8 cellular contexts compared by ENCODE assay signal in genomic region chr5:111512026-111512405, GRCh38.
DNase-seq lines count a peak whose midpoint lies in the region; ATAC-seq lines count a peak whose summit lies in the region.

No MANE protein-coding gene starts in this region.

- peak overlapping the region; percentile 76 for H3K27ac ChIP-seq in effector memory CD4-positive, alpha-beta T cell (ENCODE audit: insufficient read depth, low read length, poor library complexity, severe bottlenecking)
- peak overlapping the region; percentile 61 for H3K27ac ChIP-seq in muscle layer of colon (ENCODE audit: low read depth, low read length)

- peaks cover 6% of the 10 kb centered on the region for H3K4me1 ChIP-seq in effector memory CD4-positive, alpha-beta T cell (ENCODE audit: control insufficient read depth, insufficient read depth, low read length, poor library complexity, severe bottlenecking)
- peaks cover 5% of the 10 kb centered on the region for H3K4me1 ChIP-seq in muscle layer of colon (ENCODE audit: insufficient read depth, low read length)

- DNase-seq in NCI-H1417 (lab: John Stamatoyannopoulos, UW) (peak in 2 of 3 experiments; percentile 80 to 86), NCI-H1417 treated with DMSO at 0.1 percent for 48 hours (lab: John Stamatoyannopoulos, UW) (no peak), OCI-M1 (lab: John Stamatoyannopoulos, UW) (peak; percentile 60), RPMI8226 (no peak)
- DNase-seq in effector memory CD4-positive, alpha-beta T cell: no peak

- H3K9me3 ChIP-seq in effector memory CD4-positive, alpha-beta T cell (ENCODE audit: control insufficient read depth, low read length): no peaks in the 10 kb centered on the region
- no peaks in the 10 kb centered on the region for H3K9me3 ChIP-seq in muscle layer of colon (ENCODE audit: low read length)

- no peaks in the 10 kb centered on the region for H3K27me3 ChIP-seq in effector memory CD4-positive, alpha-beta T cell (replicated peaks; ENCODE audit: control insufficient read depth, insufficient read depth, low read length, poor library complexity, severe bottlenecking)
- no peaks in the 10 kb centered on the region for H3K27me3 ChIP-seq in muscle layer of colon (ENCODE audit: control insufficient read depth in 1 of 2, insufficient read depth in 2 of 2, low read length in 2 of 2)

- peak overlapping the region; percentile 14 for H3K9ac ChIP-seq in muscle layer of colon (ENCODE audit: low read length)

- ATAC-seq in HG02642 (IDR thresholded peaks at IDR 0.05; ENCODE audit: poor library complexity, unreplicated experiment) (peak; percentile 34), HG03108 (IDR thresholded peaks at IDR 0.05; ENCODE audit: unreplicated experiment) (no peak)

- H3K36me3 ChIP-seq in effector memory CD4-positive, alpha-beta T cell (ENCODE audit: control insufficient read depth, insufficient read depth, low read length): no peaks in the 10 kb centered on the region
- H3K36me3 ChIP-seq in muscle layer of colon (ENCODE audit: insufficient read depth, low read length): no peaks in the 10 kb centered on the region

- peak overlapping the region; percentile 96 for H3K4me3 ChIP-seq in effector memory CD4-positive, alpha-beta T cell (ENCODE audit: insufficient read depth, low read depth, low read length, poor library complexity, severe bottlenecking)
- peak overlapping the region; percentile 64 to 75 for H3K4me3 ChIP-seq in muscle layer of colon (ENCODE audit: low read depth in 1 of 2, low read length in 2 of 2)

Comparison
In these comparisons a context has a peak if more than half of its experiments do, and no peak if none do; other contexts are left out.
1. DNase-seq: peak in NCI-H1417 (2 of 3) and OCI-M1 (single experiment); none in NCI-H1417 treated with DMSO at 0.1 percent for 48 hours (single experiment), effector memory CD4-positive, alpha-beta T cell (0 of 3) and RPMI8226 (single experiment).